Comparison of ENCODE assay signal across 8 cellular contexts in the genomic region with DNA sequence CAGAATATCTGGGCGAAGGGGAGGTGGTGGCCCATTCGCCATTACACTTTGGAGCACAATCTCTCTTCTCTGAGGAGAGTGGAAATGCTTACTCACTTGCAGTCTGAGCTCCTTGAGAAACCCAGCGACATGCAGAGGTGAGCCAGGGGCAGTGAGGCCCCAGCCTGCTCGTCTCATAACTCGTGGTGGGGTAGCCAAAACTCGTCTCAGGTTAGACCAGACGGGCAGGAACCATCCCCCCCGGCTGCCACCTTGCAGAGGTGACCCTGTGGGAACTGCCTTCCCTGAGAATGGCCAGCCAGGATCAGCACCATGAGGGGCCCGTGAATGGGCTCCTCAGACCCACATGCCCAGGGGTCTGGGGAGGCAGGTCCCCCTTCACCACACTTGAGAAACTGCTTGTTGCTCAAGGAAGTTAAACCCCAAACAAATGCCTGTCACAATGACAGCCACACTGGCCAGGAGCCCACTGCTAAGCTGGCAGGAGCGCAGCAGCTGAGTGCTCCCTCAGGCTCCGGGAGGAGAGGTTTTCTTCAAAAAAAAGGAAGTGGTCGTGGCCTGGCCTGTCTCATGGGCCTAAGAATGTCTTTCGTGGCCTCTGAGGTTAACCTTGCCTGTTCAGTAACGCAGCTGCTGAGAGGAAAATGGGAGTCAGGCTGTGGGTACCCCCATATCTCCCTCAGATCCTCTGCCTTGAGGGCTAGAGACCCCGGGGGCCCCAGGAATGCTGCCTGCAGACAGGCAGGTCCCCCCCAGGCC. TPM values are rescaled to one million over a fixed set of nuclear protein-coding genes. Genes with fewer than 3 reads are reported as not detected.
DNase-seq lines count a peak whose midpoint lies in the region; ATAC-seq and TF ChIP-seq lines count a peak whose summit lies in the region.

No MANE protein-coding gene starts in this region.

- no peak overlapping the region for H3K27ac ChIP-seq in IMR-90 (ENCODE audit: insufficient read depth, low read length)
- H3K27ac ChIP-seq in body of pancreas = peak overlapping the region; percentile 48 to 82 (median 76)
- peak overlapping the region; percentile 25 for H3K27ac ChIP-seq in mesenchymal stem cell (ENCODE audit: low read length, poor library complexity, severe bottlenecking)

- POLR2A ChIA-PET in IMR-90 (lab: Charles Lee; ENCODE audit: unreplicated experiment) = interaction anchor here (1.7 kb wide), 1 partner anchor 9 kb away, joined by 6 read pairs; a partner anchor contains a TSS

- H3K79me1 ChIP-seq in IMR-90 (ENCODE audit: low read depth in 1 of 2, low read length in 2 of 2) (no peaks in the 10 kb centered on the region), mesenchymal stem cell (replicated peaks; ENCODE audit: low read length, poor library complexity, severe bottlenecking) (no peaks in the 10 kb centered on the region)

- H3K9me1 ChIP-seq in IMR-90 (ENCODE audit: insufficient read depth, low read length) = no peaks in the 10 kb centered on the region

- H3K36me3 ChIP-seq in IMR-90 (ENCODE audit: control insufficient read depth, insufficient read depth, low read length) (peaks cover 20% of the 10 kb centered on the region), body of pancreas (replicated peaks in 1 of 2; ENCODE audit: insufficient read depth in 1 of 2, low read depth in 2 of 2) (no peaks in the 10 kb centered on the region), mesenchymal stem cell (ENCODE audit: control insufficient read depth in 1 of 2, insufficient read depth in 2 of 2, low read depth in 1 of 2, low read length in 2 of 2) (peaks cover 30 to 34% of the 10 kb centered on the region in 2 experiments)

- H3K9me3 ChIP-seq in IMR-90 (ENCODE audit: control insufficient read depth, insufficient read depth, low read length) (no peaks in the 10 kb centered on the region), body of pancreas (no peaks in the 10 kb centered on the region), mesenchymal stem cell (ENCODE audit: control insufficient read depth, low read length) (no peaks in the 10 kb centered on the region)

- no peak for TF ChIP-seq POLR2A in IMR-90 (IDR thresholded peaks at IDR 0.05; ENCODE audit: low read depth, low read length)
- TF ChIP-seq POLR2A in body of pancreas (IDR thresholded peaks at IDR 0.05) = no peak

- dilution Hi-C loops in IMR-90 (cut with HindIII; ENCODE audit: low sequenced_read_pairs, unreplicated experiment) = no loop called here

- DNase-seq in GM13977 (ENCODE audit: low spot score) (peak; percentile 62), IMR-90 (peak; percentile 65), body of pancreas (peak; percentile 71 to 82 (median 75)), mesenchymal stem cell (peak; percentile 82), NCI-H187 treated with DMSO at 0.1 percent for 48 hours (lab: John Stamatoyannopoulos, UW) (no peak), activated gamma-delta T cell treated with Interleukin-2 at 50 U/mL for 16 hours (no peak)

- H3K14ac ChIP-seq in IMR-90 (replicated peaks; ENCODE audit: low read depth, low read length) (0 out of 2 replicates have a peak overlapping the region, but pooled peaks have one; percentile 6), mesenchymal stem cell (ENCODE audit: low read length in 2 of 2) (peak overlapping the region in 1 of 2 experiments; percentile 6)

- peak overlapping the region; percentile 38 to 68 for H2BK12ac ChIP-seq in mesenchymal stem cell (ENCODE audit: low read length in 2 of 2)

- CTCF ChIA-PET in IMR-90 (lab: Yijun Ruan, JAX) = no interaction called here

- H2BK15ac ChIP-seq in IMR-90 (ENCODE audit: low read depth, low read length) = no peak overlapping the region
- peak overlapping the region; percentile 73 for H2BK15ac ChIP-seq in mesenchymal stem cell (ENCODE audit: low read depth, poor library complexity, severe bottlenecking)

- no TSS peak for BruUV-seq in IMR-90 (replicated peaks; lab: Mats Ljungman, UMichigan)

- H4K5ac ChIP-seq in IMR-90 (ENCODE audit: low read depth, low read length) = no peak overlapping the region; the same call in 1 of the 2 replicates

- no peak overlapping the region for H2BK20ac ChIP-seq in IMR-90 (ENCODE audit: low read depth, low read length)

- H3K27me3 ChIP-seq in IMR-90 (ENCODE audit: control insufficient read depth, insufficient read depth, low read length) = no peaks in the 10 kb centered on the region
- H3K27me3 ChIP-seq in body of pancreas = no peaks in the 10 kb centered on the region
- peaks cover 11 to 20% of the 10 kb centered on the region in 2 experiments for H3K27me3 ChIP-seq in mesenchymal stem cell (ENCODE audit: control insufficient read depth in 1 of 2, insufficient read depth in 1 of 2, low read length in 2 of 2)

- H3K18ac ChIP-seq in IMR-90 (ENCODE audit: low read depth, low read length) (no peak overlapping the region), mesenchymal stem cell (ENCODE audit: low read depth in 1 of 2, low read length in 2 of 2) (peak overlapping the region; percentile 77 to 82)

- 30% methylated on average over 2 of the region's 15 CpGs; no CpG with 5 or more reads in 1 of the 2 experiments for WGBS in IMR-90 (ENCODE audit: extremely low coverage in 2 of 2, insufficient read length in 1 of 2), 2 experiments
- 17 to 42% methylated on average over 6 to 15 of the region's 15 CpGs for WGBS in body of pancreas, 2 donors
- WGBS in mesenchymal stem cell = 60% methylated on average over 15 of the region's 15 CpGs

- H2AK9ac ChIP-seq in IMR-90 (replicated peaks; ENCODE audit: low read depth, low read length, poor library complexity) = no peak overlapping the region

- ATAC-seq in IMR-90 (ENCODE audit: low read depth) = peak; percentile 59
- ATAC-seq in body of pancreas = peak; percentile 58
- ATAC-seq in HG03520 (IDR thresholded peaks at IDR 0.05; ENCODE audit: unreplicated experiment) = no peak
- ATAC-seq in HG03039 (IDR thresholded peaks at IDR 0.05; ENCODE audit: unreplicated experiment) = no peak

- H4K8ac ChIP-seq in IMR-90 (ENCODE audit: low read depth in 2 of 2, low read length in 2 of 2) (no peak overlapping the region), mesenchymal stem cell (ENCODE audit: low read length) (peak overlapping the region; percentile 67)

- TF ChIP-seq CTCF in GM13977 (IDR thresholded peaks at IDR 0.05; ENCODE audit: extremely low read depth, insufficient read depth, missing control alignments) (no peak), IMR-90 (conservative IDR thresholded peaks at IDR 0.05; ENCODE audit: low read depth, low read length) (no peak), body of pancreas (IDR thresholded peaks at IDR 0.05) (no peak)

- H3K9ac ChIP-seq in IMR-90 (ENCODE audit: low read depth, low read length) (no peak overlapping the region), mesenchymal stem cell (ENCODE audit: low read length) (no peak overlapping the region)

- H2AFZ ChIP-seq in IMR-90 (replicated peaks; ENCODE audit: low read length, poor library complexity) = peak overlapping the region; percentile 35
- H2AFZ ChIP-seq in mesenchymal stem cell (ENCODE audit: low read depth, low read length) = peak overlapping the region; percentile 21

- H3K4me1 ChIP-seq in IMR-90 (ENCODE audit: control insufficient read depth, insufficient read depth, low read length) (peaks cover 14% of the 10 kb centered on the region; the same call in 1 of the 2 replicates), body of pancreas (peaks cover 50% of the 10 kb centered on the region), mesenchymal stem cell (ENCODE audit: control insufficient read depth, insufficient read depth, low read depth, low read length) (peaks cover 24% of the 10 kb centered on the region)

- H3K4ac ChIP-seq in IMR-90 (ENCODE audit: low read depth, low read length) = no peak overlapping the region
- H3K4ac ChIP-seq in mesenchymal stem cell (ENCODE audit: low read depth in 1 of 2, low read length in 2 of 2) = peak overlapping the region; percentile 8 to 71

- H3K4me3 ChIP-seq in IMR-90 (ENCODE audit: insufficient read depth, low read depth, low read length) (no peak overlapping the region), body of pancreas (no peak overlapping the region), mesenchymal stem cell (ENCODE audit: insufficient read depth in 1 of 2, low read depth in 1 of 2, low read length in 2 of 2) (no peak overlapping the region)

- intact Hi-C loops in IMR-90 (cut with micrococcal nuclease) (no loop called here), body of pancreas (cut with DNase I) (loop anchor here (10.0 kb wide), 1 partner anchor 57 kb away; no protein-coding TSS in a partner anchor)

- no peak overlapping the region for H3K23ac ChIP-seq in IMR-90 (ENCODE audit: low read depth, low read length)
- no peak overlapping the region for H3K23ac ChIP-seq in mesenchymal stem cell (ENCODE audit: low read length in 2 of 2)

- in situ Hi-C loops in GM13977 (cut with MboI; ENCODE audit: low pct_unique_long_range_greater_than_20kb, low sequenced_read_pairs, unreplicated experiment) = loop anchor here (10.0 kb wide), 1 partner anchor 47 kb away; no protein-coding TSS in a partner anchor
- in situ Hi-C loops in IMR-90 (cut with MboI; ENCODE audit: low sequenced_read_pairs) = loop anchor here (5.0 kb wide), 1 partner anchor 55 kb away; no protein-coding TSS in a partner anchor

- TF ChIP-seq RAD21 in IMR-90 (IDR thresholded peaks at IDR 0.05; ENCODE audit: low read length) = no peak

- no peak overlapping the region for H3K4me2 ChIP-seq in IMR-90 (ENCODE audit: low read depth, low read length)
- H3K4me2 ChIP-seq in mesenchymal stem cell (ENCODE audit: low read length, poor library complexity, severe bottlenecking) = no peak overlapping the region

- no peak overlapping the region for H2AK5ac ChIP-seq in IMR-90 (ENCODE audit: low read depth, low read length)
- peak overlapping the region; percentile 6 for H2AK5ac ChIP-seq in mesenchymal stem cell (ENCODE audit: low read length, severe bottlenecking)

- peaks cover 5% of the 10 kb centered on the region; the same call in 1 of the 2 replicates for H4K20me1 ChIP-seq in IMR-90 (ENCODE audit: insufficient read depth, low read length)

- no peak overlapping the region for H2BK120ac ChIP-seq in IMR-90 (ENCODE audit: low read depth, low read length)
- peak overlapping the region; percentile 50 for H2BK120ac ChIP-seq in mesenchymal stem cell (ENCODE audit: low read depth, low read length)

- H2BK5ac ChIP-seq in IMR-90 (ENCODE audit: low read depth, low read length, poor library complexity, severe bottlenecking) = no peak overlapping the region
- no peak overlapping the region for H2BK5ac ChIP-seq in mesenchymal stem cell (ENCODE audit: low read depth, low read length, poor library complexity, severe bottlenecking)

- no peak overlapping the region for H3K56ac ChIP-seq in IMR-90 (ENCODE audit: extremely low read depth, insufficient read depth, low read length)

- H4K91ac ChIP-seq in IMR-90 (ENCODE audit: insufficient read depth, low read depth, low read length) (no peak overlapping the region), mesenchymal stem cell (ENCODE audit: low read length) (peak overlapping the region; percentile 71)

TF ChIP-seq in IMR-90, 13 proteins besides CTCF, POLR2A, EP300 and RAD21 (continues in another document):
- TF ChIP-seq BHLHE40 (IDR thresholded peaks at IDR 0.05; ENCODE audit: low read depth, low read length) = no peak

RNA-seq across cellular contexts. Expression of a gene that starts 9.2 kb away (rescaled TPM):
- total RNA-seq in IMR-90 (2012; rRNA removed) (12.5 and 16.0 TPM in 2 replicates), body of pancreas (10 to 100 TPM; 48.8 to 57.3 TPM)
- 35.0 and 41.2 TPM in 2 replicates for polyA plus RNA-seq in IMR-90 (2012; rRNA removed)
- 37.5 and 51.0 TPM in 2 replicates for polyA plus RNA-seq in IMR-90 (2012; cell fraction: cytosol; rRNA removed)
- 30.0 and 30.5 TPM in 2 replicates for polyA plus RNA-seq in IMR-90 (2012; cell fraction: nucleus; rRNA removed; ENCODE audit: low replicate concordance)
- polyA plus RNA-seq in mesenchymal stem cell (2013, experiment 1 of 2) = 54.3 TPM
- 52.7 TPM for polyA plus RNA-seq in mesenchymal stem cell (2013, experiment 2 of 2)

Comparison
In these comparisons a context has a peak if more than half of its experiments do, and no peak if none do; other contexts are left out.
1. DNase-seq: peak in GM13977 (single experiment), IMR-90 (single experiment), body of pancreas (4 of 4) and mesenchymal stem cell (single experiment); none in NCI-H187 treated with DMSO at 0.1 percent for 48 hours (single experiment) and activated gamma-delta T cell treated with Interleukin-2 at 50 U/mL for 16 hours (single experiment).
2. ATAC-seq: peak in IMR-90 (single experiment) and body of pancreas (single experiment); none in HG03520 (single experiment) and HG03039 (single experiment).